15 cellular contexts compared by ENCODE assay signal in genomic region chr9:127336086-127336485, GRCh38.
DNase-seq lines count a peak whose midpoint lies in the region; ATAC-seq and TF ChIP-seq lines count a peak whose summit lies in the region.
"Had no signal": no experiment of that assay in that cellular context is flagged by ENCODE, and none has a peak within 500 bp of the region (broad histone marks: within the 10 kb centered on the region; RNA-seq: fewer than 3 reads in every experiment).

No MANE protein-coding gene starts in this region.

- DNase-seq in RWPE2 (ENCODE audit: low spot score) (no peak), fibroblast of lung (ENCODE audit: low read depth in 2 of 2) (peak; percentile 48 to 66), NCI-H69 (lab: John Stamatoyannopoulos, UW) (no peak)
- DNase-seq: activated CD8-positive, alpha-beta memory T cell treated with anti-CD3 and anti-CD28 coated beads for 24 hours; activated naive CD4-positive, alpha-beta T cell treated with anti-CD3 and anti-CD28 coated beads, Interleukin-2, amount 50 U/mL, for 16 hours; DMS79 treated with DMSO at 0.1 percent for 48 hours; effector memory CD8-positive, alpha-beta T cell; KG1; naive B cell; NCI-H2081 treated with DMSO at 0.1 percent for 48 hours had no signal

- peak overlapping the region; percentile 72 for H3K27ac ChIP-seq in ACC112 (ENCODE audit: low read depth, low read length)
- peak overlapping the region; percentile 60 for H3K27ac ChIP-seq in RWPE2 (ENCODE audit: poor library complexity, severe bottlenecking)
- peak overlapping the region; percentile 42 for H3K27ac ChIP-seq in fibroblast of lung (ENCODE audit: insufficient read depth, low read length)
- H3K27ac ChIP-seq in rectal smooth muscle tissue (ENCODE audit: low read depth, low read length), result peak overlapping the region; percentile 79

- no peak overlapping the region for H3K9ac ChIP-seq in fibroblast of lung (ENCODE audit: insufficient read depth, low read length)
- H3K9ac ChIP-seq in rectal smooth muscle tissue (ENCODE audit: low read length), result no peak overlapping the region

- peaks cover 34% of the 10 kb centered on the region for H3K4me1 ChIP-seq in ACC112 (ENCODE audit: control insufficient read depth, insufficient read depth, low read length, unreplicated experiment)
- H3K4me1 ChIP-seq in RWPE2 (ENCODE audit: insufficient read depth, poor library complexity, severe bottlenecking), result peaks cover 18% of the 10 kb centered on the region
- H3K4me1 ChIP-seq in fibroblast of lung (ENCODE audit: control insufficient read depth, extremely low read depth, insufficient read depth, low read length), result peaks cover 16% of the 10 kb centered on the region
- H3K4me1 ChIP-seq in rectal smooth muscle tissue (ENCODE audit: control insufficient read depth, insufficient read depth, low read length), result peaks cover 11% of the 10 kb centered on the region

- H3K4me3 ChIP-seq in ACC112 (ENCODE audit: low read depth, low read length) (peak overlapping the region; percentile 10; the same call in 1 of the 2 replicates), RWPE2 (ENCODE audit: severe bottlenecking) (no peak overlapping the region), fibroblast of lung (replicated peaks in 1 of 4; ENCODE audit: control extremely low read depth in 1 of 4, insufficient read depth in 1 of 4, low read depth in 3 of 4, low read length in 4 of 4) (no peak overlapping the region), rectal smooth muscle tissue (ENCODE audit: low read length) (no peak overlapping the region)

- H3K4me2 ChIP-seq in fibroblast of lung (ENCODE audit: extremely low read depth, insufficient read depth, low read length), result no peak overlapping the region

- ATAC-seq in RWPE2 (ENCODE audit: low read depth) (no peak), GM18519 (IDR thresholded peaks at IDR 0.05; ENCODE audit: low FRiP score, unreplicated experiment) (no peak), GM18873 (IDR thresholded peaks at IDR 0.05; ENCODE audit: low FRiP score, unreplicated experiment) (no peak), HG02884 (IDR thresholded peaks at IDR 0.05; ENCODE audit: unreplicated experiment) (no peak)
- ATAC-seq: effector memory CD8-positive, alpha-beta T cell had no signal

- TF ChIP-seq CTCF in RWPE2 (IDR thresholded peaks at IDR 0.05; ENCODE audit: poor library complexity, severe bottlenecking) (no peak), fibroblast of lung (conservative IDR thresholded peaks at IDR 0.05 in 1 of 2, IDR thresholded peaks at IDR 0.05 in 1 of 2; ENCODE audit: low read depth in 1 of 2, low read length in 2 of 2) (no peak)

- H3K36me3 ChIP-seq in ACC112 (ENCODE audit: insufficient read depth, low read length) (no peaks in the 10 kb centered on the region), RWPE2 (ENCODE audit: low read depth) (no peaks in the 10 kb centered on the region), fibroblast of lung (ENCODE audit: control insufficient read depth, insufficient read depth, low read length) (no peaks in the 10 kb centered on the region), rectal smooth muscle tissue (ENCODE audit: control insufficient read depth, insufficient read depth, low read length) (no peaks in the 10 kb centered on the region)

- H2AFZ ChIP-seq in ACC112 (ENCODE audit: low read length, unreplicated experiment) (no peak overlapping the region), fibroblast of lung (ENCODE audit: low read length) (no peak overlapping the region)

- H4K20me1 ChIP-seq in fibroblast of lung (ENCODE audit: control insufficient read depth, extremely low read depth, insufficient read depth, low read length), result no peaks in the 10 kb centered on the region

- H3K79me2 ChIP-seq in ACC112 (ENCODE audit: control insufficient read depth, insufficient read depth, low read length, unreplicated experiment) (no peaks in the 10 kb centered on the region), fibroblast of lung (ENCODE audit: control insufficient read depth, insufficient read depth, low read length) (no peaks in the 10 kb centered on the region)

- H3K27me3 ChIP-seq in ACC112 (ENCODE audit: insufficient read depth, low read length) (no peaks in the 10 kb centered on the region), RWPE2 (ENCODE audit: insufficient read depth, poor library complexity, severe bottlenecking) (no peaks in the 10 kb centered on the region), fibroblast of lung (ENCODE audit: control insufficient read depth, insufficient read depth, low read length) (no peaks in the 10 kb centered on the region), rectal smooth muscle tissue (ENCODE audit: control insufficient read depth, insufficient read depth, low read length) (no peaks in the 10 kb centered on the region)

- no peaks in the 10 kb centered on the region for H3K9me3 ChIP-seq in RWPE2 (ENCODE audit: severe bottlenecking)
- no peaks in the 10 kb centered on the region for H3K9me3 ChIP-seq in fibroblast of lung (ENCODE audit: control insufficient read depth, insufficient read depth, low read depth, low read length)

Comparison
In these comparisons a context has a peak if more than half of its experiments do, and no peak if none do; other contexts are left out.
1. DNase-seq: peak in fibroblast of lung (2 of 2); none in RWPE2 (single experiment) and NCI-H69 (single experiment).
2. Peak in every context shown above with its lines, with median percentiles within 50 percentile points of each other: H3K27ac ChIP-seq.